Comparison of ENCODE assay signal across 19 cellular contexts in genomic region chr2:70471129-70471528, GRCh38.
A peak's percentile ranks its signal among the peaks of the same experiment; 100 is the strongest.
DNase-seq lines count a peak whose midpoint lies in the region; ATAC-seq and TF ChIP-seq lines count a peak whose summit lies in the region.
"Had no signal": no experiment of that assay in that cellular context is flagged by ENCODE, and none has a peak within 500 bp of the region (broad histone marks: within the 10 kb centered on the region; RNA-seq: fewer than 3 reads in every experiment).

No MANE protein-coding gene starts in this region.

- no peak for DNase-seq in CD4-positive, alpha-beta T cell
- DNase-seq in OCI-M1 (lab: John Stamatoyannopoulos, UW) (peak; percentile 3), left cardiac atrium (no peak), superior temporal gyrus (ENCODE audit: extremely low spot score) (no peak), endodermal cell (no peak)
- DNase-seq in natural killer cell treated with Interleukin-12 subunit alpha and Interleukin-12 subunit beta and Interleukin-15 and Interleukin-18, amount 100 ng/mL, for 72 hours (ENCODE audit: low spot score) = no peak
- no peak for DNase-seq in activated CD4-positive, alpha-beta T cell treated with anti-CD3 and anti-CD28 coated beads for 36 hours
- DNase-seq: activated CD4-positive, alpha-beta T cell treated with anti-CD3 and anti-CD28 coated beads, Interleukin-2, amount 10 ng/mL, durations not matched to agents 7 days and 5 days; KBM-7; kidney glomerular epithelial cell; NCI-H1048; NCI-H526 treated with DMSO at 0.1 percent for 48 hours; ovary; small intestine; stimulated activated CD4-positive, alpha-beta T cell treated with anti-CD3 and anti-CD28 coated beads, Interleukin-4, amount 100 ng/mL, for 4 hours had no signal

- intact Hi-C loops in CD4-positive, alpha-beta T cell (cut with DNase I, micrococcal nuclease) = no loop called here
- intact Hi-C loops in left cardiac atrium (cut with DNase I) = no loop called here
- intact Hi-C loops in activated CD4-positive, alpha-beta T cell treated with anti-CD3 and anti-CD28 coated beads for 36 hours (cut with DNase I, micrococcal nuclease) = no loop called here

- peaks cover 6% of the 10 kb centered on the region for H3K4me1 ChIP-seq in endodermal cell (ENCODE audit: control insufficient read depth, insufficient read depth, low read length)
- H3K4me1 ChIP-seq: ascending aorta, vagina had no signal

- H3K36me3 Mint-ChIP-seq in CD4-positive, alpha-beta T cell (ENCODE audit: low read depth) = no peaks in the 10 kb centered on the region
- no peaks in the 10 kb centered on the region for H3K36me3 Mint-ChIP-seq in natural killer cell treated with Interleukin-12 subunit alpha and Interleukin-12 subunit beta and Interleukin-15 and Interleukin-18, amount 100 ng/mL, for 72 hours
- no peaks in the 10 kb centered on the region for H3K36me3 Mint-ChIP-seq in activated CD4-positive, alpha-beta T cell treated with anti-CD3 and anti-CD28 coated beads for 36 hours (ENCODE audit: low read depth)
- no peaks in the 10 kb centered on the region for H3K36me3 Mint-ChIP-seq in endodermal cell (ENCODE audit: low read depth)

- no peak overlapping the region for H3K4me3 Mint-ChIP-seq in CD4-positive, alpha-beta T cell
- H3K4me3 Mint-ChIP-seq in natural killer cell treated with Interleukin-12 subunit alpha and Interleukin-12 subunit beta and Interleukin-15 and Interleukin-18, amount 100 ng/mL, for 72 hours = peak overlapping the region; percentile 8
- no peak overlapping the region for H3K4me3 Mint-ChIP-seq in activated CD4-positive, alpha-beta T cell treated with anti-CD3 and anti-CD28 coated beads for 36 hours
- no peak overlapping the region for H3K4me3 Mint-ChIP-seq in endodermal cell
- H3K4me3 Mint-ChIP-seq: activated CD4-positive, alpha-beta T cell treated with anti-CD3 and anti-CD28 coated beads, Interleukin-2, amount 10 ng/mL, durations not matched to agents 7 days and 5 days had no signal

- H3K27ac ChIP-seq in CD4-positive, alpha-beta T cell (ENCODE audit: low read depth, low read length) = no peak overlapping the region
- no peak overlapping the region for H3K27ac ChIP-seq in endodermal cell (ENCODE audit: low read depth, low read length)
- H3K27ac ChIP-seq: ascending aorta, ovary, vagina had no signal

- peak; percentile 43 for ATAC-seq in CD4-positive, alpha-beta T cell (ENCODE audit: poor library complexity)
- ATAC-seq in left cardiac atrium = peak; percentile 75 to 92
- ATAC-seq in natural killer cell treated with Interleukin-12 subunit alpha and Interleukin-12 subunit beta and Interleukin-15 and Interleukin-18, amount 100 ng/mL, for 72 hours = peak; percentile 75 to 76
- ATAC-seq in activated CD4-positive, alpha-beta T cell treated with anti-CD3 and anti-CD28 coated beads for 36 hours = no peak
- ATAC-seq: Panc1, SK-N-SH treated with all-trans-retinoic acid at 6 μM for 48 hours had no signal

- POLR2A ChIA-PET in CD4-positive, alpha-beta T cell (lab: Charles Lee) = no interaction called here
- POLR2A ChIA-PET in activated CD4-positive, alpha-beta T cell treated with anti-CD3 and anti-CD28 coated beads for 36 hours (lab: Charles Lee) = no interaction called here

- H3K27ac Mint-ChIP-seq in CD4-positive, alpha-beta T cell = peak overlapping the region; percentile 16
- no peak overlapping the region for H3K27ac Mint-ChIP-seq in natural killer cell treated with Interleukin-12 subunit alpha and Interleukin-12 subunit beta and Interleukin-15 and Interleukin-18, amount 100 ng/mL, for 72 hours
- H3K27ac Mint-ChIP-seq in activated CD4-positive, alpha-beta T cell treated with anti-CD3 and anti-CD28 coated beads for 36 hours = no peak overlapping the region
- no peak overlapping the region for H3K27ac Mint-ChIP-seq in endodermal cell
- H3K27ac Mint-ChIP-seq: activated CD4-positive, alpha-beta T cell treated with anti-CD3 and anti-CD28 coated beads, Interleukin-2, amount 10 ng/mL, durations not matched to agents 7 days and 5 days had no signal

- no peaks in the 10 kb centered on the region for H3K36me3 ChIP-seq in endodermal cell (ENCODE audit: control insufficient read depth, insufficient read depth, low read length)
- H3K36me3 ChIP-seq: ascending aorta, ovary, vagina had no signal

- 94 to 98% methylated on average over 5 to 7 of the region's 7 CpGs for WGBS in endodermal cell (ENCODE audit: insufficient coverage in 1 of 2, insufficient read length in 1 of 2), 2 experiments

- no peaks in the 10 kb centered on the region for H3K27me3 ChIP-seq in CD4-positive, alpha-beta T cell (ENCODE audit: control insufficient read depth, insufficient read depth, low read length)
- H3K27me3 ChIP-seq in endodermal cell (ENCODE audit: control insufficient read depth, insufficient read depth, low read length, poor library complexity, severe bottlenecking) = no peaks in the 10 kb centered on the region
- H3K27me3 ChIP-seq: ascending aorta, ovary, vagina had no signal

- CTCF ChIA-PET in CD4-positive, alpha-beta T cell (lab: Charles Lee) = no interaction called here
- CTCF ChIA-PET in activated CD4-positive, alpha-beta T cell treated with anti-CD3 and anti-CD28 coated beads for 36 hours (lab: Charles Lee) = interaction anchor here (1.0 kb wide), 1 partner anchor 146 kb away, joined by 4 read pairs; no protein-coding TSS in a partner anchor

- H3K9me3 ChIP-seq in CD4-positive, alpha-beta T cell (ENCODE audit: control insufficient read depth, low read length) = no peaks in the 10 kb centered on the region
- no peaks in the 10 kb centered on the region for H3K9me3 ChIP-seq in endodermal cell (ENCODE audit: control insufficient read depth, low read length)
- H3K9me3 ChIP-seq: ascending aorta, ovary, vagina had no signal

- no peak overlapping the region for H3K9ac ChIP-seq in endodermal cell (ENCODE audit: extremely low read depth, low read length, poor library complexity, severe bottlenecking)

- peaks cover 59% of the 10 kb centered on the region for H3K4me1 Mint-ChIP-seq in CD4-positive, alpha-beta T cell (ENCODE audit: low read depth)
- peaks cover 49 to 71% of the 10 kb centered on the region in 2 donors for H3K4me1 Mint-ChIP-seq in natural killer cell treated with Interleukin-12 subunit alpha and Interleukin-12 subunit beta and Interleukin-15 and Interleukin-18, amount 100 ng/mL, for 72 hours (ENCODE audit: low read depth in 2 of 2)
- H3K4me1 Mint-ChIP-seq in activated CD4-positive, alpha-beta T cell treated with anti-CD3 and anti-CD28 coated beads for 36 hours = peaks cover 41% of the 10 kb centered on the region
- H3K4me1 Mint-ChIP-seq in endodermal cell = peaks cover 26% of the 10 kb centered on the region

- H3K27me3 Mint-ChIP-seq in CD4-positive, alpha-beta T cell = no peaks in the 10 kb centered on the region
- H3K27me3 Mint-ChIP-seq in natural killer cell treated with Interleukin-12 subunit alpha and Interleukin-12 subunit beta and Interleukin-15 and Interleukin-18, amount 100 ng/mL, for 72 hours = no peaks in the 10 kb centered on the region
- no peaks in the 10 kb centered on the region for H3K27me3 Mint-ChIP-seq in activated CD4-positive, alpha-beta T cell treated with anti-CD3 and anti-CD28 coated beads for 36 hours
- H3K27me3 Mint-ChIP-seq in endodermal cell (ENCODE audit: insufficient read depth) = no peaks in the 10 kb centered on the region

- no peak for TF ChIP-seq CTCF in CD4-positive, alpha-beta T cell (IDR thresholded peaks at IDR 0.05)
- no peak for TF ChIP-seq CTCF in endodermal cell (conservative IDR thresholded peaks at IDR 0.05)

- H3K9me3 Mint-ChIP-seq in CD4-positive, alpha-beta T cell = no peaks in the 10 kb centered on the region
- H3K9me3 Mint-ChIP-seq in natural killer cell treated with Interleukin-12 subunit alpha and Interleukin-12 subunit beta and Interleukin-15 and Interleukin-18, amount 100 ng/mL, for 72 hours = no peaks in the 10 kb centered on the region
- H3K9me3 Mint-ChIP-seq in activated CD4-positive, alpha-beta T cell treated with anti-CD3 and anti-CD28 coated beads for 36 hours (ENCODE audit: low read depth) = no peaks in the 10 kb centered on the region
- no peaks in the 10 kb centered on the region for H3K9me3 Mint-ChIP-seq in endodermal cell
- H3K9me3 Mint-ChIP-seq: activated CD4-positive, alpha-beta T cell treated with anti-CD3 and anti-CD28 coated beads, Interleukin-2, amount 10 ng/mL, durations not matched to agents 7 days and 5 days had no signal

- no peak overlapping the region for H3K4me3 ChIP-seq in endodermal cell (ENCODE audit: low read length)
- H3K4me3 ChIP-seq: ascending aorta, ovary, vagina had no signal
